ENCODE assay signal across 24 cellular contexts in genomic region chr5:118070041-118070440, GRCh38.
"Had no signal": no experiment of that assay in that cellular context is flagged by ENCODE, and none has a peak within 500 bp of the region (broad histone marks: within the 10 kb centered on the region; RNA-seq: fewer than 3 reads in every experiment).

No MANE protein-coding gene starts in this region.

- H3K9me3 ChIP-seq: esophagus squamous epithelium, lower lobe of right lung, right atrium auricular region, stomach, thyroid gland, vagina had no signal

- H3K36me3 Mint-ChIP-seq: natural killer cell; neural progenitor cell; stimulated activated effector memory CD8-positive, alpha-beta T cell treated with anti-CD3 and anti-CD28 coated beads, Interleukin-12 subunit alpha, Interleukin-12 subunit beta, amount 100 ng/mL, for 72 hours had no signal

- H3K27ac ChIP-seq: dorsolateral prefrontal cortex, esophagus squamous epithelium, lower lobe of right lung, neural progenitor cell, parathyroid adenoma, right atrium auricular region, stomach, thyroid gland, vagina had no signal

- H3K27ac Mint-ChIP-seq: natural killer cell; neural progenitor cell; progenitor cell of endocrine pancreas; stimulated activated effector memory CD8-positive, alpha-beta T cell treated with anti-CD3 and anti-CD28 coated beads, Interleukin-12 subunit alpha, Interleukin-12 subunit beta, amount 100 ng/mL, for 72 hours had no signal

- H3K4me3 Mint-ChIP-seq: natural killer cell; neural progenitor cell; stimulated activated effector memory CD8-positive, alpha-beta T cell treated with anti-CD3 and anti-CD28 coated beads, Interleukin-12 subunit alpha, Interleukin-12 subunit beta, amount 100 ng/mL, for 72 hours had no signal

- H3K36me3 ChIP-seq: esophagus squamous epithelium, lower lobe of right lung, neural progenitor cell, right atrium auricular region, stomach, thyroid gland, vagina had no signal

- H3K4me3 ChIP-seq: dorsolateral prefrontal cortex, esophagus squamous epithelium, lower lobe of right lung, neural progenitor cell, right atrium auricular region, smooth muscle cell, stomach, thyroid gland, vagina had no signal

- H3K4me1 Mint-ChIP-seq: natural killer cell; neural progenitor cell; stimulated activated effector memory CD8-positive, alpha-beta T cell treated with anti-CD3 and anti-CD28 coated beads, Interleukin-12 subunit alpha, Interleukin-12 subunit beta, amount 100 ng/mL, for 72 hours had no signal

- FAIRE-seq: colon, endothelial cell of umbilical vein, keratinocyte had no signal

- H3K9ac ChIP-seq: neural progenitor cell, parathyroid adenoma had no signal

- H3K27me3 ChIP-seq: dorsolateral prefrontal cortex, esophagus squamous epithelium, neural progenitor cell, right atrium auricular region, stomach, thyroid gland, vagina had no signal

- DNase-seq: dorsolateral prefrontal cortex; effector CD4-positive, alpha-beta T cell; esophagus squamous epithelium; foreskin melanocyte; hypothalamus; left ventricle myocardium superior; lower lobe of right lung; natural killer cell; stimulated activated CD4-positive, alpha-beta T cell treated with anti-CD3 and anti-CD28 coated beads, Interleukin-2, amount 100 ng/mL, for 24 hours; stimulated activated CD4-positive, alpha-beta T cell treated with anti-CD3 and anti-CD28 coated beads, Interleukin-4, amount 100 ng/mL, for 24 hours; stimulated activated naive CD4-positive, alpha-beta T cell treated with Interleukin-2 at 50 U/mL for 16 hours; stomach; thyroid gland; trophoblast cell had no signal

- H3K9me3 Mint-ChIP-seq: neural progenitor cell had no signal

- H3K4me1 ChIP-seq: esophagus squamous epithelium, lower lobe of right lung, neural progenitor cell, parathyroid adenoma, right atrium auricular region, stomach, thyroid gland, vagina had no signal
